ENCODE assay signal across 1 cellular context in the genomic region with DNA sequence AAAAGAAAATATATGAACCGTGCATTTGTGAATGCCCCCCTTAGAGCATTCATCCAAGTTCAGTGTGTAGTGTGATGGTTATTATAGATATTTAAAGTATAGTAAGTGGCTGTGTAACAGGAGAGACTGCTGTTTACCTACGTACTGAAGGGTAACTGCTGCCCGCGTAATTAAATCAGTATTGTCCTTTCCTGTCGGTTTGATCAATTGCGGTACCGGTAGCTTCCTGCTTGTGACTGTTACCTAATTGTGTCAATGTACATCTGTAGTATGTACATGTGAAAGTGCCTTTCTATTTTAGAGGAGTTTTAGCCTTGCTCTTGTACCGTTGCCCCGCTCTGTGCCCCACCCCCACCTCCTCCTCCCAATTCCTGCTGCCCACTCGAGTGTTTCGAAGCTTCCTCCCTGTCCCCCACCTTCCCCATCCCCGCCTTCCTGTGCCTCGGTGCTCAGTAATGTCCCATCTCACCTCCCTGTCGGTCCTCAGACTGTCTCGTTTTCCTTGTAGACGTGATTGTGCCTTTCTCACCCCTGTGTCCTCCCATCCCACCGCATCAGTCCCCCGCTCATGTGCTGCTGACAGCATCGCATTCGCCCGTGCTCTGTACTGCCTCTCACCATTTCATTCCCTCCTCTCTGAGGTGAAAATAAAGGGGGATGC.
TF ChIP-seq lines count a peak whose summit lies in the region.

No MANE protein-coding gene starts in this region.

TF ChIP-seq in GM23338, 12 proteins besides CTCF, POLR2A, EP300 and RAD21 (continued from another document):
- TF ChIP-seq, protein P1, sequence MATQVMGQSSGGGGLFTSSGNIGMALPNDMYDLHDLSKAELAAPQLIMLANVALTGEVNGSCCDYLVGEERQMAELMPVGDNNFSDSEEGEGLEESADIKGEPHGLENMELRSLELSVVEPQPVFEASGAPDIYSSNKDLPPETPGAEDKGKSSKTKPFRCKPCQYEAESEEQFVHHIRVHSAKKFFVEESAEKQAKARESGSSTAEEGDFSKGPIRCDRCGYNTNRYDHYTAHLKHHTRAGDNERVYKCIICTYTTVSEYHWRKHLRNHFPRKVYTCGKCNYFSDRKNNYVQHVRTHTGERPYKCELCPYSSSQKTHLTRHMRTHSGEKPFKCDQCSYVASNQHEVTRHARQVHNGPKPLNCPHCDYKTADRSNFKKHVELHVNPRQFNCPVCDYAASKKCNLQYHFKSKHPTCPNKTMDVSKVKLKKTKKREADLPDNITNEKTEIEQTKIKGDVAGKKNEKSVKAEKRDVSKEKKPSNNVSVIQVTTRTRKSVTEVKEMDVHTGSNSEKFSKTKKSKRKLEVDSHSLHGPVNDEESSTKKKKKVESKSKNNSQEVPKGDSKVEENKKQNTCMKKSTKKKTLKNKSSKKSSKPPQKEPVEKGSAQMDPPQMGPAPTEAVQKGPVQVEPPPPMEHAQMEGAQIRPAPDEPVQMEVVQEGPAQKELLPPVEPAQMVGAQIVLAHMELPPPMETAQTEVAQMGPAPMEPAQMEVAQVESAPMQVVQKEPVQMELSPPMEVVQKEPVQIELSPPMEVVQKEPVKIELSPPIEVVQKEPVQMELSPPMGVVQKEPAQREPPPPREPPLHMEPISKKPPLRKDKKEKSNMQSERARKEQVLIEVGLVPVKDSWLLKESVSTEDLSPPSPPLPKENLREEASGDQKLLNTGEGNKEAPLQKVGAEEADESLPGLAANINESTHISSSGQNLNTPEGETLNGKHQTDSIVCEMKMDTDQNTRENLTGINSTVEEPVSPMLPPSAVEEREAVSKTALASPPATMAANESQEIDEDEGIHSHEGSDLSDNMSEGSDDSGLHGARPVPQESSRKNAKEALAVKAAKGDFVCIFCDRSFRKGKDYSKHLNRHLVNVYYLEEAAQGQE (IDR thresholded peaks at IDR 0.05; ENCODE audit: unreplicated experiment): no peak
- TF ChIP-seq, protein P2, sequence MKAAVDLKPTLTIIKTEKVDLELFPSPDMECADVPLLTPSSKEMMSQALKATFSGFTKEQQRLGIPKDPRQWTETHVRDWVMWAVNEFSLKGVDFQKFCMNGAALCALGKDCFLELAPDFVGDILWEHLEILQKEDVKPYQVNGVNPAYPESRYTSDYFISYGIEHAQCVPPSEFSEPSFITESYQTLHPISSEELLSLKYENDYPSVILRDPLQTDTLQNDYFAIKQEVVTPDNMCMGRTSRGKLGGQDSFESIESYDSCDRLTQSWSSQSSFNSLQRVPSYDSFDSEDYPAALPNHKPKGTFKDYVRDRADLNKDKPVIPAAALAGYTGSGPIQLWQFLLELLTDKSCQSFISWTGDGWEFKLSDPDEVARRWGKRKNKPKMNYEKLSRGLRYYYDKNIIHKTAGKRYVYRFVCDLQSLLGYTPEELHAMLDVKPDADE (IDR thresholded peaks at IDR 0.05): no peak
- TF ChIP-seq, protein P3, sequence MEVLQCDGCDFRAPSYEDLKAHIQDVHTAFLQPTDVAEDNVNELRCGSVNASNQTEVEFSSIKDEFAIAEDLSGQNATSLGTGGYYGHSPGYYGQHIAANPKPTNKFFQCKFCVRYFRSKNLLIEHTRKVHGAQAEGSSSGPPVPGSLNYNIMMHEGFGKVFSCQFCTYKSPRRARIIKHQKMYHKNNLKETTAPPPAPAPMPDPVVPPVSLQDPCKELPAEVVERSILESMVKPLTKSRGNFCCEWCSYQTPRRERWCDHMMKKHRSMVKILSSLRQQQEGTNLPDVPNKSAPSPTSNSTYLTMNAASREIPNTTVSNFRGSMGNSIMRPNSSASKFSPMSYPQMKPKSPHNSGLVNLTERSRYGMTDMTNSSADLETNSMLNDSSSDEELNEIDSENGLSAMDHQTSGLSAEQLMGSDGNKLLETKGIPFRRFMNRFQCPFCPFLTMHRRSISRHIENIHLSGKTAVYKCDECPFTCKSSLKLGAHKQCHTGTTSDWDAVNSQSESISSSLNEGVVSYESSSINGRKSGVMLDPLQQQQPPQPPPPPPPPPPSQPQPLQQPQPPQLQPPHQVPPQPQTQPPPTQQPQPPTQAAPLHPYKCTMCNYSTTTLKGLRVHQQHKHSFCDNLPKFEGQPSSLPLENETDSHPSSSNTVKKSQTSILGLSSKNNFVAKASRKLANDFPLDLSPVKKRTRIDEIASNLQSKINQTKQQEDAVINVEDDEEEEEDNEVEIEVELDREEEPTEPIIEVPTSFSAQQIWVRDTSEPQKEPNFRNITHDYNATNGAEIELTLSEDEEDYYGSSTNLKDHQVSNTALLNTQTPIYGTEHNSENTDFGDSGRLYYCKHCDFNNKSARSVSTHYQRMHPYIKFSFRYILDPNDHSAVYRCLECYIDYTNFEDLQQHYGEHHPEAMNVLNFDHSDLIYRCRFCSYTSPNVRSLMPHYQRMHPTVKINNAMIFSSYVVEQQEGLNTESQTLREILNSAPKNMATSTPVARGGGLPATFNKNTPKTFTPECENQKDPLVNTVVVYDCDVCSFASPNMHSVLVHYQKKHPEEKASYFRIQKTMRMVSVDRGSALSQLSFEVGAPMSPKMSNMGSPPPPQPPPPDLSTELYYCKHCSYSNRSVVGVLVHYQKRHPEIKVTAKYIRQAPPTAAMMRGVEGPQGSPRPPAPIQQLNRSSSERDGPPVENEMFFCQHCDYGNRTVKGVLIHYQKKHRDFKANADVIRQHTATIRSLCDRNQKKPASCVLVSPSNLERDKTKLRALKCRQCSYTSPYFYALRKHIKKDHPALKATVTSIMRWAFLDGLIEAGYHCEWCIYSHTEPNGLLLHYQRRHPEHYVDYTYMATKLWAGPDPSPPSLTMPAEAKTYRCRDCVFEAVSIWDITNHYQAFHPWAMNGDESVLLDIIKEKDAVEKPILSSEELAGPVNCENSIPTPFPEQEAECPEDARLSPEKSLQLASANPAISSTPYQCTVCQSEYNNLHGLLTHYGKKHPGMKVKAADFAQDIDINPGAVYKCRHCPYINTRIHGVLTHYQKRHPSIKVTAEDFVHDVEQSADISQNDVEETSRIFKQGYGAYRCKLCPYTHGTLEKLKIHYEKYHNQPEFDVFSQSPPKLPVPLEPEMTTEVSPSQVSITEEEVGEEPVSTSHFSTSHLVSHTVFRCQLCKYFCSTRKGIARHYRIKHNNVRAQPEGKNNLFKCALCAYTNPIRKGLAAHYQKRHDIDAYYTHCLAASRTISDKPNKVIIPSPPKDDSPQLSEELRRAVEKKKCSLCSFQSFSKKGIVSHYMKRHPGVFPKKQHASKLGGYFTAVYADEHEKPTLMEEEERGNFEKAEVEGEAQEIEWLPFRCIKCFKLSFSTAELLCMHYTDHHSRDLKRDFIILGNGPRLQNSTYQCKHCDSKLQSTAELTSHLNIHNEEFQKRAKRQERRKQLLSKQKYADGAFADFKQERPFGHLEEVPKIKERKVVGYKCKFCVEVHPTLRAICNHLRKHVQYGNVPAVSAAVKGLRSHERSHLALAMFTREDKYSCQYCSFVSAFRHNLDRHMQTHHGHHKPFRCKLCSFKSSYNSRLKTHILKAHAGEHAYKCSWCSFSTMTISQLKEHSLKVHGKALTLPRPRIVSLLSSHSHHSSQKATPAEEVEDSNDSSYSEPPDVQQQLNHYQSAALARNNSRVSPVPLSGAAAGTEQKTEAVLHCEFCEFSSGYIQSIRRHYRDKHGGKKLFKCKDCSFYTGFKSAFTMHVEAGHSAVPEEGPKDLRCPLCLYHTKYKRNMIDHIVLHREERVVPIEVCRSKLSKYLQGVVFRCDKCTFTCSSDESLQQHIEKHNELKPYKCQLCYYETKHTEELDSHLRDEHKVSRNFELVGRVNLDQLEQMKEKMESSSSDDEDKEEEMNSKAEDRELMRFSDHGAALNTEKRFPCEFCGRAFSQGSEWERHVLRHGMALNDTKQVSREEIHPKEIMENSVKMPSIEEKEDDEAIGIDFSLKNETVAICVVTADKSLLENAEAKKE (CRISPR knock-in tag; IDR thresholded peaks at IDR 0.05): no peak
